Comparison of ENCODE assay signal across 28 cellular contexts in genomic region chr15:77825546-77825945, GRCh38.
DNase-seq lines count a peak whose midpoint lies in the region; ATAC-seq, FAIRE-seq and TF ChIP-seq lines count a peak whose summit lies in the region.
"Had no signal": no experiment of that assay in that cellular context is flagged by ENCODE, and none has a peak within 500 bp of the region (broad histone marks: within the 10 kb centered on the region; RNA-seq: fewer than 3 reads in every experiment).

No MANE protein-coding gene starts in this region.

- TF ChIP-seq EP300 in H1 (IDR thresholded peaks at IDR 0.05; ENCODE audit: borderline replicate concordance in 1 of 2, low read depth in 2 of 2, low read length in 2 of 2), result no peak

- POLR2A ChIA-PET in H1 (lab: Charles Lee; ENCODE audit: partially characterized antibody), result no interaction called here

- no peak overlapping the region for H3K14ac ChIP-seq in H1 (ENCODE audit: insufficient read length)
- H3K14ac ChIP-seq in neuronal stem cell (ENCODE audit: low read length), result peak overlapping the region; percentile 51

- H4K8ac ChIP-seq in H1 (ENCODE audit: extremely low read depth, insufficient read depth, low read length) (peak overlapping the region; percentile 43; the same call in 1 of the 2 replicates), neuronal stem cell (ENCODE audit: low read depth, low read length) (no peak overlapping the region)

- peaks cover 0 to 3% (median 0%) of the 10 kb centered on the region in 7 donors for H3K9me3 Mint-ChIP-seq in CD14-positive monocyte
- H3K9me3 Mint-ChIP-seq: CD8-positive, alpha-beta memory T cell; HFFc6 had no signal

- no peak overlapping the region for H3K23ac ChIP-seq in H1 (ENCODE audit: insufficient read length)
- H3K23ac ChIP-seq in neuronal stem cell (ENCODE audit: low read depth, low read length, poor library complexity), result no peak overlapping the region

- TF ChIP-seq CTCF in BE2C (IDR thresholded peaks at IDR 0.05; ENCODE audit: low read depth, low read length) (no peak), CD14-positive monocyte (IDR thresholded peaks at IDR 0.05) (no peak), H1 (IDR thresholded peaks at IDR 0.05; ENCODE audit: control extremely low read depth in 1 of 3, insufficient read depth in 1 of 3, low read depth in 1 of 3, low read length in 3 of 3) (no peak)

- H3K9me3 ChIP-seq in BE2C (no peaks in the 10 kb centered on the region), H1 (ENCODE audit: insufficient read depth in 2 of 2, low read depth in 1 of 2, low read length in 1 of 2) (no peaks in the 10 kb centered on the region), neuronal stem cell (replicated peaks in 1 of 2; ENCODE audit: control insufficient read depth in 2 of 2, insufficient read depth in 1 of 2, low read depth in 1 of 2, low read length in 2 of 2) (peaks cover 0 to 2% of the 10 kb centered on the region in 2 donors)

- H2BK12ac ChIP-seq in H1 (ENCODE audit: low read depth, low read length) (peak overlapping the region; percentile 75; the same call in 1 of the 2 replicates), neuronal stem cell (ENCODE audit: low read length) (no peak overlapping the region)

- H3K23me2 ChIP-seq in H1 (ENCODE audit: low read depth, low read length), result no peaks in the 10 kb centered on the region; the same call in 1 of the 2 replicates

- no peak overlapping the region for H3K27ac Mint-ChIP-seq in CD14-positive monocyte
- H3K27ac Mint-ChIP-seq: HFFc6 had no signal

- no peak overlapping the region for H2AFZ ChIP-seq in H1 (ENCODE audit: low read length)
- no peak overlapping the region for H2AFZ ChIP-seq in neuronal stem cell (ENCODE audit: low read length)
- H2AFZ ChIP-seq: GM23248 had no signal

- peaks cover 12% of the 10 kb centered on the region for H3K4me1 ChIP-seq in BE2C
- H3K4me1 ChIP-seq in H1 (replicated peaks in 1 of 4; ENCODE audit: control insufficient read depth in 3 of 4, insufficient read depth in 4 of 4, low read length in 3 of 4), result peaks cover 0 to 9% (median 2%) of the 10 kb centered on the region in 4 experiments; a peak in 5 of 7 replicates
- H3K4me1 ChIP-seq in neuronal stem cell (ENCODE audit: control insufficient read depth in 2 of 2, insufficient read depth in 1 of 2, low read depth in 1 of 2, low read length in 2 of 2), result peaks cover 0 to 2% of the 10 kb centered on the region in 2 donors
- H3K4me1 ChIP-seq: HAP-1 had no signal

- no peak overlapping the region for H4K5ac ChIP-seq in H1 (ENCODE audit: insufficient read length, low read depth, low read length)

- no peak for FAIRE-seq in H1 (lab: Jason Lieb, UNC)
- FAIRE-seq: GM12878 had no signal

- H3K79me2 ChIP-seq in H1 (ENCODE audit: control insufficient read depth in 1 of 2, insufficient read depth in 2 of 2, low read length in 2 of 2), result no peaks in the 10 kb centered on the region

- no peak overlapping the region for H3K56ac ChIP-seq in H1 (replicated peaks; ENCODE audit: insufficient read length, low read depth, low read length)

- intact Hi-C loops in CD14-positive monocyte (cut with micrococcal nuclease), result no loop called here

- no peaks in the 10 kb centered on the region for H4K20me1 ChIP-seq in H1 (replicated peaks in 1 of 2; ENCODE audit: control insufficient read depth in 1 of 2, insufficient read depth in 2 of 2, low read length in 2 of 2)

- H2BK5ac ChIP-seq in H1 (ENCODE audit: low read depth, low read length) (0 out of 2 replicates have a peak overlapping the region, but pooled peaks have one; percentile 16), neuronal stem cell (ENCODE audit: low read length) (no peak overlapping the region)

- H3K36me3 Mint-ChIP-seq in CD14-positive monocyte, result no peaks in the 10 kb centered on the region
- H3K36me3 Mint-ChIP-seq: CD8-positive, alpha-beta memory T cell had no signal

- 90% methylated on average over 7 of the region's 7 CpGs; no CpG with 5 or more reads in 1 of the 2 experiments for WGBS in H1 (ENCODE audit: extremely low coverage in 1 of 2, insufficient coverage in 1 of 2, insufficient read length in 1 of 2, insufficient replicate concordance in 2 of 2, low coverage in 1 of 2, low lambda C conversion rate in 2 of 2, missing lambda C conversion rate in 1 of 2), 2 experiments
- WGBS in neuronal stem cell (ENCODE audit: extremely low coverage in 2 of 2, insufficient read length in 2 of 2, insufficient replicate concordance in 1 of 2), 2 donors, result no CpG with 5 or more reads among the region's 7 CpGs

- H4K91ac ChIP-seq in H1 (replicated peaks; ENCODE audit: insufficient read length, low read length) (peak overlapping the region; percentile 7), neuronal stem cell (ENCODE audit: low read depth, low read length, poor library complexity) (no peak overlapping the region)

- CTCF ChIA-PET in H1 (lab: Charles Lee; ENCODE audit: partially characterized antibody), result interaction anchor here (0.6 to 1.8 kb wide), 7 partner anchors 27 to 1359 kb away, joined by 3 to 5 read pairs (median 3); no protein-coding TSS in a partner anchor

- H2BK20ac ChIP-seq in H1 (ENCODE audit: low read length), result no peak overlapping the region

- H3K9ac ChIP-seq in H1 (replicated peaks in 1 of 4; ENCODE audit: extremely low read depth in 1 of 4, low read depth in 3 of 4, low read length in 3 of 4) (no peak overlapping the region), neuronal stem cell (ENCODE audit: low read depth, low read length, poor library complexity) (no peak overlapping the region)
- H3K9ac ChIP-seq: GM23248 had no signal

- peak; percentile 9 for DNase-seq in BE2C
- peak; percentile 45 for DNase-seq in CD14-positive monocyte (ENCODE audit: low spot score)
- no peak for DNase-seq in H1 (ENCODE audit: low read depth in 1 of 2, low spot score in 2 of 2)
- DNase-seq in neuronal stem cell (ENCODE audit: low spot score), result no peak
- DNase-seq in stimulated activated CD4-positive, alpha-beta T cell treated with anti-CD3 and anti-CD28 coated beads, Interleukin-4, amount 100 ng/mL, for 24 hours, result no peak
- no peak for DNase-seq in activated naive CD4-positive, alpha-beta T cell treated with anti-CD3 and anti-CD28 coated beads, Interleukin-2, amount 50 U/mL, for 16 hours
- DNase-seq in erythroblast (lab: John Stamatoyannopoulos, UW), result no peak
- DNase-seq: DMS 273 treated with DMSO at 0.1 percent for 48 hours, DMS79, EL, GDM1, GM23248, HFFc6, NCI-H1092, NCI-H1417 treated with DMSO at 0.1 percent for 48 hours, NCI-H1694 treated with DMSO at 0.1 percent for 48 hours, NCI-H2081 treated with DMSO at 0.1 percent for 48 hours, NCI-H2171, NCI-H345, NCI-H524 treated with DMSO at 0.1 percent for 48 hours, NCI-H774, SHP77 had no signal

- H3K79me1 ChIP-seq in H1 (ENCODE audit: low read depth, low read length) (no peaks in the 10 kb centered on the region), neuronal stem cell (ENCODE audit: low read depth, low read length) (no peaks in the 10 kb centered on the region)

- ATAC-seq in HG03521 (IDR thresholded peaks at IDR 0.05; ENCODE audit: unreplicated experiment), result no peak
- ATAC-seq: GM12878 had no signal

- H2BK120ac ChIP-seq in H1 (replicated peaks; ENCODE audit: low read depth, low read length) (no peak overlapping the region), neuronal stem cell (ENCODE audit: low read depth, low read length) (no peak overlapping the region)

- H3K4me1 Mint-ChIP-seq in CD14-positive monocyte, result no peaks in the 10 kb centered on the region

- no peak for TF ChIP-seq RAD21 in H1 (IDR thresholded peaks at IDR 0.05 in 1 of 2, conservative IDR thresholded peaks at IDR 0.05 in 1 of 2; ENCODE audit: low read depth in 2 of 2, low read length in 2 of 2)

- H2BK15ac ChIP-seq in H1 (ENCODE audit: low read length) (no peak overlapping the region), neuronal stem cell (ENCODE audit: low read length) (no peak overlapping the region)

- no peak overlapping the region for H2AK5ac ChIP-seq in H1 (ENCODE audit: low read depth, low read length)
- peak overlapping the region; percentile 41 for H2AK5ac ChIP-seq in neuronal stem cell (ENCODE audit: low read depth, low read length)

- H3K27me3 Mint-ChIP-seq in CD14-positive monocyte (ENCODE audit: low read depth in 3 of 3), result peaks cover 19 to 30% (median 23%) of the 10 kb centered on the region in 3 donors

- no peak overlapping the region for H3K4me3 ChIP-seq in BE2C (ENCODE audit: low read depth, low read length)
- H3K4me3 ChIP-seq in H1 (ENCODE audit: extremely low read depth in 1 of 4, insufficient read depth in 2 of 4, low read depth in 3 of 4, low read length in 4 of 4), result no peak overlapping the region
- no peak overlapping the region for H3K4me3 ChIP-seq in neuronal stem cell (ENCODE audit: low read length in 2 of 2)
- H3K4me3 ChIP-seq: GM12878, GM23248, HAP-1 had no signal

- H3K4ac ChIP-seq in H1 (replicated peaks; ENCODE audit: insufficient read length, low read depth, low read length) (peak overlapping the region; percentile 47), neuronal stem cell (ENCODE audit: low read length) (no peak overlapping the region)

- H3K4me2 ChIP-seq in H1 (ENCODE audit: insufficient read depth in 1 of 2, low read depth in 2 of 2, low read length in 2 of 2) (no peak overlapping the region), neuronal stem cell (ENCODE audit: insufficient read depth, low read length, poor library complexity, severe bottlenecking) (no peak overlapping the region)

- no peak overlapping the region for H3K27ac ChIP-seq in H1 (ENCODE audit: low read depth, low read length)
- no peak overlapping the region for H3K27ac ChIP-seq in neuronal stem cell (replicated peaks; ENCODE audit: low read length)
- H3K27ac ChIP-seq: C4-2B, GM23248, HL-60 had no signal

- no peak overlapping the region for H3K4me3 Mint-ChIP-seq in CD14-positive monocyte
- H3K4me3 Mint-ChIP-seq: CD8-positive, alpha-beta memory T cell; HFFc6 had no signal

- H3K36me3 ChIP-seq in BE2C (no peaks in the 10 kb centered on the region), H1 (ENCODE audit: control insufficient read depth in 2 of 4, insufficient read depth in 4 of 4, low read length in 3 of 4) (no peaks in the 10 kb centered on the region), neuronal stem cell (replicated peaks in 1 of 2; ENCODE audit: control insufficient read depth in 2 of 2, insufficient read depth in 2 of 2, low read length in 2 of 2) (no peaks in the 10 kb centered on the region)
- H3K36me3 ChIP-seq: HAP-1 had no signal

- H3K18ac ChIP-seq in H1 (ENCODE audit: extremely low read depth, low read length) (peak overlapping the region; percentile 60; the same call in 1 of the 2 replicates), neuronal stem cell (ENCODE audit: low read length) (peak overlapping the region; percentile 62)

- H3K27me3 ChIP-seq in BE2C, result peaks cover 7% of the 10 kb centered on the region
- peaks cover 4 to 12% (median 9%) of the 10 kb centered on the region in 4 experiments for H3K27me3 ChIP-seq in H1 (replicated peaks in 1 of 4; ENCODE audit: control insufficient read depth in 3 of 4, extremely low read depth in 1 of 4, insufficient read depth in 3 of 4, low read length in 3 of 4)
- H3K27me3 ChIP-seq in neuronal stem cell (ENCODE audit: control insufficient read depth in 3 of 3, insufficient read depth in 3 of 3, low read depth in 1 of 3, low read length in 3 of 3), result peaks cover 0 to 59% (median 8%) of the 10 kb centered on the region in 3 experiments

- TF ChIP-seq POLR2A in H1 (IDR thresholded peaks at IDR 0.05; ENCODE audit: control extremely low read depth in 1 of 2, low read depth in 2 of 2, low read length in 2 of 2), result no peak
- TF ChIP-seq POLR2A in erythroblast (IDR thresholded peaks at IDR 0.05; ENCODE audit: low read length), result no peak

TF ChIP-seq in H1, 55 proteins besides CTCF, POLR2A, EP300 and RAD21 (continues in another document):
- no peak for TF ChIP-seq CBX8 (IDR thresholded peaks at IDR 0.05; ENCODE audit: borderline replicate concordance, low read depth, low read length)

Comparison
In these comparisons a context has a peak if more than half of its experiments do, and no peak if none do; other contexts are left out.
1. DNase-seq: peak in BE2C (single experiment) and CD14-positive monocyte (single experiment); none in H1 (0 of 2), neuronal stem cell (single experiment), stimulated activated CD4-positive, alpha-beta T cell treated with anti-CD3 and anti-CD28 coated beads, Interleukin-4, amount 100 ng/mL, for 24 hours (single experiment), activated naive CD4-positive, alpha-beta T cell treated with anti-CD3 and anti-CD28 coated beads, Interleukin-2, amount 50 U/mL, for 16 hours (single experiment) and erythroblast (0 of 2).